8 cellular contexts compared by ENCODE assay signal in genomic region chr1:30756545-30757195, GRCh38. TPM values are rescaled to one million over a fixed set of nuclear protein-coding genes. Genes with fewer than 3 reads are reported as not detected.
DNase-seq lines count a peak whose midpoint lies in the region; ATAC-seq and TF ChIP-seq lines count a peak whose summit lies in the region.

No MANE protein-coding gene starts in this region.

- H3K9me3 Mint-ChIP-seq in activated T-helper 17 cell treated with anti-CD3 and anti-CD28 coated beads, Interleukin-2, amount 50 U/mL, for 72 hours, result no peaks in the 10 kb centered on the region

- no peaks in the 10 kb centered on the region for H3K27me3 ChIP-seq in prostate gland (replicated peaks; ENCODE audit: insufficient read depth)

- peak; percentile 95 for DNase-seq in GDM1 (lab: John Stamatoyannopoulos, UW)
- DNase-seq in OCI-M2 (lab: John Stamatoyannopoulos, UW; ENCODE audit: unreplicated experiment), result peak; percentile 41
- DNase-seq in foreskin fibroblast, result peak; percentile 84 to 90
- DNase-seq in prostate gland (ENCODE audit: low spot score), result no peak
- no peak for DNase-seq in NCI-H69 (lab: John Stamatoyannopoulos, UW)
- no peak for DNase-seq in NCI-H2171 treated with DMSO at 0.1 percent for 48 hours (lab: John Stamatoyannopoulos, UW)

- peak overlapping the region; percentile 17 to 18 for H3K27ac ChIP-seq in prostate gland

- H3K27me3 Mint-ChIP-seq in activated T-helper 17 cell treated with anti-CD3 and anti-CD28 coated beads, Interleukin-2, amount 50 U/mL, for 72 hours, result no peaks in the 10 kb centered on the region

- intact Hi-C loops in prostate gland (cut with DNase I), result no loop called here

- no peak for TF ChIP-seq POLR2A in prostate gland (IDR thresholded peaks at IDR 0.05)

- 79% methylated on average over 11 of the region's 11 CpGs for WGBS in prostate gland

- H3K4me1 ChIP-seq in prostate gland (replicated peaks), result no peaks in the 10 kb centered on the region

- no peaks in the 10 kb centered on the region for H3K9me3 ChIP-seq in prostate gland

- peak overlapping the region; percentile 85 for H3K4me3 Mint-ChIP-seq in activated T-helper 17 cell treated with anti-CD3 and anti-CD28 coated beads, Interleukin-2, amount 50 U/mL, for 72 hours

- peaks cover 59% of the 10 kb centered on the region for H3K36me3 Mint-ChIP-seq in activated T-helper 17 cell treated with anti-CD3 and anti-CD28 coated beads, Interleukin-2, amount 50 U/mL, for 72 hours (ENCODE audit: low read depth)

- H3K27ac Mint-ChIP-seq in activated T-helper 17 cell treated with anti-CD3 and anti-CD28 coated beads, Interleukin-2, amount 50 U/mL, for 72 hours, result peak overlapping the region; percentile 98

- no peaks in the 10 kb centered on the region for H3K36me3 ChIP-seq in prostate gland

- ATAC-seq in activated T-helper 17 cell treated with anti-CD3 and anti-CD28 coated beads, Interleukin-2, amount 50 U/mL, for 72 hours (replicated peaks), result peak; percentile 70
- no peak for ATAC-seq in HG03354 (IDR thresholded peaks at IDR 0.05; ENCODE audit: poor library complexity, severe bottlenecking, unreplicated experiment)

- TF ChIP-seq CTCF in foreskin fibroblast (IDR thresholded peaks at IDR 0.05; ENCODE audit: low read depth, low read length) (no peak), prostate gland (IDR thresholded peaks at IDR 0.05) (no peak)

- peaks cover 52% of the 10 kb centered on the region for H3K4me1 Mint-ChIP-seq in activated T-helper 17 cell treated with anti-CD3 and anti-CD28 coated beads, Interleukin-2, amount 50 U/mL, for 72 hours

- H3K4me3 ChIP-seq in foreskin fibroblast (ENCODE audit: low read depth in 1 of 2, low read length in 2 of 2), result no peak overlapping the region
- H3K4me3 ChIP-seq in prostate gland, result peak overlapping the region; percentile 4 to 10

RNA-seq across cellular contexts. Expression of gene LAPTM5, which starts 0.9 kb away (rescaled TPM):
- total RNA-seq in activated T-helper 17 cell treated with anti-CD3 and anti-CD28 coated beads, Interleukin-2, amount 50 U/mL, for 72 hours, result 100 to 1,000 TPM; 316 to 333 TPM
- total RNA-seq in prostate gland, result 10 to 100 TPM; 14.9 to 39.1 TPM

RNA-seq across cellular contexts. Expression of gene MATN1, which starts 33.3 kb away (rescaled TPM):
- total RNA-seq in activated T-helper 17 cell treated with anti-CD3 and anti-CD28 coated beads, Interleukin-2, amount 50 U/mL, for 72 hours, result under 1 TPM; 0.26 to 0.52 TPM
- total RNA-seq in prostate gland, result under 1 TPM in 1 of 2 donors, not detected in 1; 0.34 TPM

Comparison
In these comparisons a context has a peak if more than half of its experiments do, and no peak if none do; other contexts are left out.
1. DNase-seq: peak in GDM1 (single experiment), OCI-M2 (single experiment) and foreskin fibroblast (2 of 2); none in prostate gland (single experiment), NCI-H69 (single experiment) and NCI-H2171 treated with DMSO at 0.1 percent for 48 hours (single experiment).
2. H3K4me3 ChIP-seq: peak in prostate gland (2 of 2); none in foreskin fibroblast (0 of 2).
3. RNA of gene LAPTM5, which starts 0.9 kb away (total RNA-seq): 316 to 333 TPM in activated T-helper 17 cell treated with anti-CD3 and anti-CD28 coated beads, Interleukin-2, amount 50 U/mL, for 72 hours; 14.9 to 39.1 TPM in prostate gland; every median in the first group is over 4 times any median in the second.